ENCODE assay signal across 29 cellular contexts in genomic region chr4:122243785-122244184, GRCh38.
DNase-seq lines count a peak whose midpoint lies in the region; ATAC-seq, FAIRE-seq and TF ChIP-seq lines count a peak whose summit lies in the region.
"Had no signal": no experiment of that assay in that cellular context is flagged by ENCODE, and none has a peak within 500 bp of the region (broad histone marks: within the 10 kb centered on the region; RNA-seq: fewer than 3 reads in every experiment).

No MANE protein-coding gene starts in this region.

- no peak overlapping the region for H3K4me2 ChIP-seq in HepG2 (ENCODE audit: low read depth, low read length)
- H3K4me2 ChIP-seq: A549; BLaER1; BLaER1 treated with 17β-estradiol and CSF1 and Interleukin-3, amounts not matched to agents 10 nM and 100 nM had no signal

- ATAC-seq in HepG2 = peak; percentile 88
- ATAC-seq in right lobe of liver = no peak
- ATAC-seq: A549; CD8-positive, alpha-beta T cell had no signal

- no peak for TF ChIP-seq RAD21 in HepG2 (CRISPR knock-in tag; IDR thresholded peaks at IDR 0.05)

- 76% methylated on average over 4 of the region's 4 CpGs for WGBS in HepG2 (ENCODE audit: low lambda C conversion rate)
- WGBS in right lobe of liver (ENCODE audit: insufficient coverage, low coverage, low lambda C conversion rate, missing lambda C conversion rate) = 91% methylated on average over 4 of the region's 4 CpGs

- FAIRE-seq in HepG2 (lab: Jason Lieb, UNC) = no peak
- FAIRE-seq: A204.1, A549, D721Med had no signal

- CTCF ChIA-PET in HepG2 (lab: Yijun Ruan, JAX; ENCODE audit: low intra/inter-chr PET ratio, low total read pairs) = no interaction called here

- peaks cover 0 to 12% of the 10 kb centered on the region in 2 experiments; a peak in 3 of 5 replicates for H3K36me3 ChIP-seq in HepG2 (replicated peaks in 1 of 2; ENCODE audit: control insufficient read depth in 1 of 2, insufficient read depth in 2 of 2, low read length in 2 of 2)
- H3K36me3 ChIP-seq in right lobe of liver = peaks cover 0 to 34% (median 0%) of the 10 kb centered on the region in 4 donors

- H3K4me1 ChIP-seq in HepG2 (ENCODE audit: insufficient read depth, low read length) (peaks cover 8% of the 10 kb centered on the region; the same call in 1 of the 2 replicates), right lobe of liver (peaks cover 0 to 2% (median 0%) of the 10 kb centered on the region in 4 donors)
- H3K4me1 ChIP-seq: A549; BE2C; BLaER1; BLaER1 treated with 17β-estradiol and CSF1 and Interleukin-3, amounts not matched to agents 10 nM and 100 nM had no signal

- TF ChIP-seq POLR2A in HepG2 (IDR thresholded peaks at IDR 0.05; ENCODE audit: insufficient read depth in 1 of 2, low read depth in 2 of 2, low read length in 2 of 2) = no peak
- TF ChIP-seq POLR2A in right lobe of liver (IDR thresholded peaks at IDR 0.05) = no peak

- no peak overlapping the region for H3K27ac ChIP-seq in HepG2 (ENCODE audit: extremely low read length, insufficient read depth, low read length)
- H3K27ac ChIP-seq in right lobe of liver = no peak overlapping the region
- H3K27ac ChIP-seq: 22Rv1; A549; BLaER1; BLaER1 treated with 17β-estradiol and CSF1 and Interleukin-3, amounts not matched to agents 10 nM and 100 nM; C4-2B had no signal

- H4K20me1 ChIP-seq in HepG2 (ENCODE audit: insufficient read depth, low read length) = no peaks in the 10 kb centered on the region
- H4K20me1 ChIP-seq: BLaER1; BLaER1 treated with 17β-estradiol and CSF1 and Interleukin-3, amounts not matched to agents 10 nM and 100 nM had no signal

- no peak overlapping the region for H3K4me3 ChIP-seq in HepG2 (replicated peaks in 1 of 3; ENCODE audit: insufficient read depth in 1 of 3, low read depth in 2 of 3, low read length in 3 of 3)
- H3K4me3 ChIP-seq in right lobe of liver = no peak overlapping the region
- H3K4me3 ChIP-seq: A549; BLaER1; BLaER1 treated with 17β-estradiol and CSF1 and Interleukin-3, amounts not matched to agents 10 nM and 100 nM had no signal

- no peak overlapping the region for H2AFZ ChIP-seq in HepG2 (ENCODE audit: low read length)

- TF ChIP-seq EP300 in HepG2 (IDR thresholded peaks at IDR 0.05; ENCODE audit: low read depth in 2 of 2, low read length in 2 of 2) = no peak
- TF ChIP-seq EP300 in HepG2 (CRISPR knock-in tag; IDR thresholded peaks at IDR 0.05; ENCODE audit: borderline replicate concordance) = no peak

- H3K27me3 ChIP-seq in HepG2 (ENCODE audit: control insufficient read depth in 1 of 2, insufficient read depth in 2 of 2, low read length in 2 of 2) (no peaks in the 10 kb centered on the region), right lobe of liver (no peaks in the 10 kb centered on the region)
- H3K27me3 ChIP-seq: BE2C; BLaER1; BLaER1 treated with 17β-estradiol and CSF1 and Interleukin-3, amounts not matched to agents 10 nM and 100 nM had no signal

- in situ Hi-C loops in HepG2 (cut with HindIII; ENCODE audit: extremely low pct_ligation_motif_present, low pct_unique_long_range_greater_than_20kb) = no loop called here

- intact Hi-C loops in HepG2 (cut with micrococcal nuclease; ENCODE audit: unreplicated experiment) (no loop called here), right lobe of liver (cut with DNase I) (no loop called here)

- no TSS peak for BruUV-seq in HepG2 (replicated peaks; lab: Mats Ljungman, UMichigan)

- DNase-seq in HepG2 (ENCODE audit: low spot score) (peak; percentile 22), right lobe of liver (no peak)
- DNase-seq: 8988T; ACHN; AML-193; BE2C; C1 segment of cervical spinal cord; Caco-2; Calu3; CD4-positive, alpha-beta memory T cell; CD4-positive, alpha-beta T cell; CD4-positive, CD25-positive, alpha-beta regulatory T cell; CD8-positive, alpha-beta memory T cell; CD8-positive, alpha-beta T cell; COR-L47; DMS 273 treated with DMSO at 0.1 percent for 48 hours; DMS153; DMS53; DMS79; DMS79 treated with DMSO at 0.1 percent for 48 hours; DND-41; EL had no signal

- no peaks in the 10 kb centered on the region for H3K9me3 ChIP-seq in HepG2 (ENCODE audit: low read length)
- no peaks in the 10 kb centered on the region for H3K9me3 ChIP-seq in right lobe of liver
- H3K9me3 ChIP-seq: A549; BE2C; BLaER1; BLaER1 treated with 17β-estradiol and CSF1 and Interleukin-3, amounts not matched to agents 10 nM and 100 nM; Caco-2 had no signal

- H3K9ac ChIP-seq in HepG2 (ENCODE audit: insufficient read depth, low read depth, low read length) = no peak overlapping the region
- H3K9ac ChIP-seq: BLaER1; BLaER1 treated with 17β-estradiol and CSF1 and Interleukin-3, amounts not matched to agents 10 nM and 100 nM had no signal

- H3K79me2 ChIP-seq in HepG2 (ENCODE audit: insufficient read depth, low read length) = no peaks in the 10 kb centered on the region

- TF ChIP-seq CTCF in HepG2 (CRISPR knock-in tag; IDR thresholded peaks at IDR 0.05) (no peak), right lobe of liver (IDR thresholded peaks at IDR 0.05) (no peak)

- POLR2A ChIA-PET in HepG2 (lab: Yijun Ruan, JAX) = no interaction called here

TF ChIP-seq in HepG2, 621 proteins besides CTCF, POLR2A, EP300 and RAD21:
- peak; percentile 23; the same call in 1 of the 2 replicates for TF ChIP-seq RARA (CRISPR knock-in tag; IDR thresholded peaks at IDR 0.05)
- TF ChIP-seq ZEB1 (IDR thresholded peaks at IDR 0.05; ENCODE audit: insufficient replicate concordance, low read depth) = no peak
- peak; percentile 66 for TF ChIP-seq SKI (IDR thresholded peaks at IDR 0.05; ENCODE audit: partially characterized antibody)
- TF ChIP-seq BCL6 (CRISPR knock-in tag; IDR thresholded peaks at IDR 0.05) = peak; percentile 98
- no peak for TF ChIP-seq POLR2AphosphoS2 (IDR thresholded peaks at IDR 0.05; ENCODE audit: low read depth, low read length)
- peak; percentile 32; the same call in 1 of the 2 replicates for TF ChIP-seq HNF4A (CRISPR knock-in tag; IDR thresholded peaks at IDR 0.05)
- no peak for TF ChIP-seq ZMAT3 (CRISPR knock-in tag; conservative IDR thresholded peaks at IDR 0.05)
- 0 out of 2 replicates have a peak, but pooled peaks have one; percentile 17 for TF ChIP-seq ARID3A (IDR thresholded peaks at IDR 0.05; ENCODE audit: low read depth, low read length)
- peak; percentile 41; the same call in 1 of the 2 replicates for TF ChIP-seq NCOR1 (IDR thresholded peaks at IDR 0.05; ENCODE audit: borderline replicate concordance, low read length)
- peak; percentile 34; the same call in 1 of the 2 replicates for TF ChIP-seq ZNF362 (CRISPR knock-in tag; IDR thresholded peaks at IDR 0.05; ENCODE audit: borderline replicate concordance)
- no peak for TF ChIP-seq ZNF431 (CRISPR knock-in tag; IDR thresholded peaks at IDR 0.05; ENCODE audit: borderline replicate concordance, low read depth)
- TF ChIP-seq NFIC (IDR thresholded peaks at IDR 0.05; ENCODE audit: low read length) = peak; percentile 49; the same call in 1 of the 2 replicates
- TF ChIP-seq POGZ (CRISPR knock-in tag; IDR thresholded peaks at IDR 0.05) = peak; percentile 20; the same call in 1 of the 2 replicates
TF ChIP-seq in HepG2: peak in this region for 9.
